1 cellular context compared by ENCODE assay signal in the genomic region with DNA sequence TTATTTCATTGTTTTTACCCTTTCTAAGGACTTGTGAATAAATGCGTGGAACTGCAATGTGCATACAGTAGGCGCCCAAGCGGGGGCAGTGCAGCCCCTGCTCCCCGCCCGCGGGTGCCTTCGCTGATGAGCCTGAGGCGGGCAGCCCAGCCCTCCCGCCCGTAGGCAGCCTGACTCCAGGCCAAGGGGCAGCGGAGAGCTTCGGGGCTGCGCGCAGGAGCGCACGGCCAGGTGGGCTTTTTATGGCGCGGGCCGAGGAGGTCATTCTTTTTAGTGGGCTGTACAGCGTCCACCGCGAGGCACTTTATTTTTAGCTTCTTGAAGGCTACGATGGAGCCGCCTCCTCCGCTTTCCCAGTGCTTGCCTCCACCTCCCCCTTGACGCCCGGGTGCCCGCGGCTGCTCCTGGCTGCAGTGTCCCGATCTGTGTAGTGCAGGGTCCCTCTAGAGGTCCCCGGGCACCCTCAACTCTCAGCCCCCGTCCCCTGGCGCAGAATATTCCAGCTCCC.
TF ChIP-seq lines count a peak whose summit lies in the region.

No MANE protein-coding gene starts in this region.

TF ChIP-seq in GM23338, 12 proteins besides CTCF, POLR2A, EP300 and RAD21 (continued from another document):
- TF ChIP-seq, protein P1, sequence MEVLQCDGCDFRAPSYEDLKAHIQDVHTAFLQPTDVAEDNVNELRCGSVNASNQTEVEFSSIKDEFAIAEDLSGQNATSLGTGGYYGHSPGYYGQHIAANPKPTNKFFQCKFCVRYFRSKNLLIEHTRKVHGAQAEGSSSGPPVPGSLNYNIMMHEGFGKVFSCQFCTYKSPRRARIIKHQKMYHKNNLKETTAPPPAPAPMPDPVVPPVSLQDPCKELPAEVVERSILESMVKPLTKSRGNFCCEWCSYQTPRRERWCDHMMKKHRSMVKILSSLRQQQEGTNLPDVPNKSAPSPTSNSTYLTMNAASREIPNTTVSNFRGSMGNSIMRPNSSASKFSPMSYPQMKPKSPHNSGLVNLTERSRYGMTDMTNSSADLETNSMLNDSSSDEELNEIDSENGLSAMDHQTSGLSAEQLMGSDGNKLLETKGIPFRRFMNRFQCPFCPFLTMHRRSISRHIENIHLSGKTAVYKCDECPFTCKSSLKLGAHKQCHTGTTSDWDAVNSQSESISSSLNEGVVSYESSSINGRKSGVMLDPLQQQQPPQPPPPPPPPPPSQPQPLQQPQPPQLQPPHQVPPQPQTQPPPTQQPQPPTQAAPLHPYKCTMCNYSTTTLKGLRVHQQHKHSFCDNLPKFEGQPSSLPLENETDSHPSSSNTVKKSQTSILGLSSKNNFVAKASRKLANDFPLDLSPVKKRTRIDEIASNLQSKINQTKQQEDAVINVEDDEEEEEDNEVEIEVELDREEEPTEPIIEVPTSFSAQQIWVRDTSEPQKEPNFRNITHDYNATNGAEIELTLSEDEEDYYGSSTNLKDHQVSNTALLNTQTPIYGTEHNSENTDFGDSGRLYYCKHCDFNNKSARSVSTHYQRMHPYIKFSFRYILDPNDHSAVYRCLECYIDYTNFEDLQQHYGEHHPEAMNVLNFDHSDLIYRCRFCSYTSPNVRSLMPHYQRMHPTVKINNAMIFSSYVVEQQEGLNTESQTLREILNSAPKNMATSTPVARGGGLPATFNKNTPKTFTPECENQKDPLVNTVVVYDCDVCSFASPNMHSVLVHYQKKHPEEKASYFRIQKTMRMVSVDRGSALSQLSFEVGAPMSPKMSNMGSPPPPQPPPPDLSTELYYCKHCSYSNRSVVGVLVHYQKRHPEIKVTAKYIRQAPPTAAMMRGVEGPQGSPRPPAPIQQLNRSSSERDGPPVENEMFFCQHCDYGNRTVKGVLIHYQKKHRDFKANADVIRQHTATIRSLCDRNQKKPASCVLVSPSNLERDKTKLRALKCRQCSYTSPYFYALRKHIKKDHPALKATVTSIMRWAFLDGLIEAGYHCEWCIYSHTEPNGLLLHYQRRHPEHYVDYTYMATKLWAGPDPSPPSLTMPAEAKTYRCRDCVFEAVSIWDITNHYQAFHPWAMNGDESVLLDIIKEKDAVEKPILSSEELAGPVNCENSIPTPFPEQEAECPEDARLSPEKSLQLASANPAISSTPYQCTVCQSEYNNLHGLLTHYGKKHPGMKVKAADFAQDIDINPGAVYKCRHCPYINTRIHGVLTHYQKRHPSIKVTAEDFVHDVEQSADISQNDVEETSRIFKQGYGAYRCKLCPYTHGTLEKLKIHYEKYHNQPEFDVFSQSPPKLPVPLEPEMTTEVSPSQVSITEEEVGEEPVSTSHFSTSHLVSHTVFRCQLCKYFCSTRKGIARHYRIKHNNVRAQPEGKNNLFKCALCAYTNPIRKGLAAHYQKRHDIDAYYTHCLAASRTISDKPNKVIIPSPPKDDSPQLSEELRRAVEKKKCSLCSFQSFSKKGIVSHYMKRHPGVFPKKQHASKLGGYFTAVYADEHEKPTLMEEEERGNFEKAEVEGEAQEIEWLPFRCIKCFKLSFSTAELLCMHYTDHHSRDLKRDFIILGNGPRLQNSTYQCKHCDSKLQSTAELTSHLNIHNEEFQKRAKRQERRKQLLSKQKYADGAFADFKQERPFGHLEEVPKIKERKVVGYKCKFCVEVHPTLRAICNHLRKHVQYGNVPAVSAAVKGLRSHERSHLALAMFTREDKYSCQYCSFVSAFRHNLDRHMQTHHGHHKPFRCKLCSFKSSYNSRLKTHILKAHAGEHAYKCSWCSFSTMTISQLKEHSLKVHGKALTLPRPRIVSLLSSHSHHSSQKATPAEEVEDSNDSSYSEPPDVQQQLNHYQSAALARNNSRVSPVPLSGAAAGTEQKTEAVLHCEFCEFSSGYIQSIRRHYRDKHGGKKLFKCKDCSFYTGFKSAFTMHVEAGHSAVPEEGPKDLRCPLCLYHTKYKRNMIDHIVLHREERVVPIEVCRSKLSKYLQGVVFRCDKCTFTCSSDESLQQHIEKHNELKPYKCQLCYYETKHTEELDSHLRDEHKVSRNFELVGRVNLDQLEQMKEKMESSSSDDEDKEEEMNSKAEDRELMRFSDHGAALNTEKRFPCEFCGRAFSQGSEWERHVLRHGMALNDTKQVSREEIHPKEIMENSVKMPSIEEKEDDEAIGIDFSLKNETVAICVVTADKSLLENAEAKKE (CRISPR knock-in tag; IDR thresholded peaks at IDR 0.05): no peak
